8 cellular contexts compared by ENCODE assay signal in genomic region chr2:9206991-9207640, GRCh38. TPM values are rescaled to one million over a fixed set of nuclear protein-coding genes. Genes with fewer than 3 reads are reported as not detected.
DNase-seq lines count a peak whose midpoint lies in the region; ATAC-seq and TF ChIP-seq lines count a peak whose summit lies in the region.

No MANE protein-coding gene starts in this region.

- H3K27ac Mint-ChIP-seq in activated CD4-positive, alpha-beta T cell treated with anti-CD3 and anti-CD28 coated beads for 36 hours, result no peak overlapping the region
- H3K27ac Mint-ChIP-seq in activated naive CD4-positive, alpha-beta T cell treated with anti-CD3 and anti-CD28 coated beads, Interleukin-2, amount 10 ng/mL, durations not matched to agents 7 days and 5 days, result no peak overlapping the region

- intact Hi-C loops in activated CD4-positive, alpha-beta T cell treated with anti-CD3 and anti-CD28 coated beads for 36 hours (cut with DNase I, micrococcal nuclease), result loop anchor here in 1 of 2 experiments (1.0 to 10.0 kb wide), 8 partner anchors 64 to 744 kb away; partner anchors contain the start of genes ADAM17, CPSF3, GRHL1 and ITGB1BP1
- intact Hi-C loops in left cardiac atrium (cut with DNase I), result loop anchor here (5.0 to 10.0 kb wide), 3 partner anchors 52 to 125 kb away; no protein-coding TSS in a partner anchor

- DNase-seq in activated CD4-positive, alpha-beta T cell treated with anti-CD3 and anti-CD28 coated beads for 36 hours, result peak; percentile 22
- DNase-seq in activated CD4-positive, alpha-beta T cell treated with anti-CD3 and anti-CD28 coated beads, Interleukin-2, amount 50 U/mL, for 1 hour, result no peak
- no peak for DNase-seq in activated naive CD4-positive, alpha-beta T cell treated with anti-CD3 and anti-CD28 coated beads, Interleukin-2, amount 10 ng/mL, durations not matched to agents 7 days and 5 days
- DNase-seq in left cardiac atrium (peak; percentile 45), retinal pigment epithelial cell (ENCODE audit: low read depth) (no peak), NCI-H446 (lab: John Stamatoyannopoulos, UW) (no peak)

- peaks cover 11% of the 10 kb centered on the region for H3K4me1 Mint-ChIP-seq in activated CD4-positive, alpha-beta T cell treated with anti-CD3 and anti-CD28 coated beads for 36 hours
- peaks cover 7% of the 10 kb centered on the region for H3K4me1 Mint-ChIP-seq in activated naive CD4-positive, alpha-beta T cell treated with anti-CD3 and anti-CD28 coated beads, Interleukin-2, amount 10 ng/mL, durations not matched to agents 7 days and 5 days

- H3K9me3 Mint-ChIP-seq in activated CD4-positive, alpha-beta T cell treated with anti-CD3 and anti-CD28 coated beads for 36 hours (ENCODE audit: low read depth), result no peaks in the 10 kb centered on the region
- no peaks in the 10 kb centered on the region for H3K9me3 Mint-ChIP-seq in activated naive CD4-positive, alpha-beta T cell treated with anti-CD3 and anti-CD28 coated beads, Interleukin-2, amount 10 ng/mL, durations not matched to agents 7 days and 5 days

- no peaks in the 10 kb centered on the region for H3K36me3 Mint-ChIP-seq in activated CD4-positive, alpha-beta T cell treated with anti-CD3 and anti-CD28 coated beads for 36 hours (ENCODE audit: low read depth)
- H3K36me3 Mint-ChIP-seq in activated naive CD4-positive, alpha-beta T cell treated with anti-CD3 and anti-CD28 coated beads, Interleukin-2, amount 10 ng/mL, durations not matched to agents 7 days and 5 days, result no peaks in the 10 kb centered on the region

- POLR2A ChIA-PET in activated CD4-positive, alpha-beta T cell treated with anti-CD3 and anti-CD28 coated beads for 36 hours (lab: Charles Lee), result no interaction called here

- TF ChIP-seq CTCF in retinal pigment epithelial cell (conservative IDR thresholded peaks at IDR 0.05; ENCODE audit: low read depth, low read length), result no peak

- H3K4me3 ChIP-seq in retinal pigment epithelial cell (ENCODE audit: low read length), result peak overlapping the region; percentile 78

- H3K27me3 Mint-ChIP-seq in activated CD4-positive, alpha-beta T cell treated with anti-CD3 and anti-CD28 coated beads for 36 hours, result peaks cover 48% of the 10 kb centered on the region
- peaks cover 56% of the 10 kb centered on the region for H3K27me3 Mint-ChIP-seq in activated naive CD4-positive, alpha-beta T cell treated with anti-CD3 and anti-CD28 coated beads, Interleukin-2, amount 10 ng/mL, durations not matched to agents 7 days and 5 days

- H3K4me3 Mint-ChIP-seq in activated CD4-positive, alpha-beta T cell treated with anti-CD3 and anti-CD28 coated beads for 36 hours, result no peak overlapping the region
- H3K4me3 Mint-ChIP-seq in activated naive CD4-positive, alpha-beta T cell treated with anti-CD3 and anti-CD28 coated beads, Interleukin-2, amount 10 ng/mL, durations not matched to agents 7 days and 5 days, result peak overlapping the region; percentile 41

- peak; percentile 7 for ATAC-seq in activated CD4-positive, alpha-beta T cell treated with anti-CD3 and anti-CD28 coated beads for 36 hours
- ATAC-seq in HG03342 (IDR thresholded peaks at IDR 0.05; ENCODE audit: unreplicated experiment) (peak; percentile 22), left cardiac atrium (peak; percentile 10 to 33), GM18870 (IDR thresholded peaks at IDR 0.05; ENCODE audit: unreplicated experiment) (no peak)

- CTCF ChIA-PET in activated CD4-positive, alpha-beta T cell treated with anti-CD3 and anti-CD28 coated beads for 36 hours (lab: Charles Lee), result no interaction called here
- CTCF ChIA-PET in activated naive CD4-positive, alpha-beta T cell treated with anti-CD3 and anti-CD28 coated beads, Interleukin-2, amount 10 ng/mL, durations not matched to agents 7 days and 5 days (lab: Charles Lee), result no interaction called here

RNA-seq across cellular contexts. Expression of gene ASAP2, which starts 0.5 kb away (rescaled TPM):
- under 1 TPM; 0.21 to 0.26 TPM for total RNA-seq in activated CD4-positive, alpha-beta T cell treated with anti-CD3 and anti-CD28 coated beads for 36 hours
- 10 to 100 TPM; 13.4 to 18.2 TPM for total RNA-seq in left cardiac atrium

Comparison
In these comparisons a context has a peak if more than half of its experiments do, and no peak if none do; other contexts are left out.
1. DNase-seq: peak in activated CD4-positive, alpha-beta T cell treated with anti-CD3 and anti-CD28 coated beads for 36 hours (single experiment) and left cardiac atrium (single experiment); none in activated CD4-positive, alpha-beta T cell treated with anti-CD3 and anti-CD28 coated beads, Interleukin-2, amount 50 U/mL, for 1 hour (single experiment), activated naive CD4-positive, alpha-beta T cell treated with anti-CD3 and anti-CD28 coated beads, Interleukin-2, amount 10 ng/mL, durations not matched to agents 7 days and 5 days (single experiment), retinal pigment epithelial cell (single experiment) and NCI-H446 (0 of 2).
2. RNA of gene ASAP2, which starts 0.5 kb away (total RNA-seq): 13.4 to 18.2 TPM in left cardiac atrium; 0.21 to 0.26 TPM in activated CD4-positive, alpha-beta T cell treated with anti-CD3 and anti-CD28 coated beads for 36 hours; every median in the first group is over 10 times any median in the second.